Comparison of ENCODE assay signal across 8 cellular contexts in the genomic region with DNA sequence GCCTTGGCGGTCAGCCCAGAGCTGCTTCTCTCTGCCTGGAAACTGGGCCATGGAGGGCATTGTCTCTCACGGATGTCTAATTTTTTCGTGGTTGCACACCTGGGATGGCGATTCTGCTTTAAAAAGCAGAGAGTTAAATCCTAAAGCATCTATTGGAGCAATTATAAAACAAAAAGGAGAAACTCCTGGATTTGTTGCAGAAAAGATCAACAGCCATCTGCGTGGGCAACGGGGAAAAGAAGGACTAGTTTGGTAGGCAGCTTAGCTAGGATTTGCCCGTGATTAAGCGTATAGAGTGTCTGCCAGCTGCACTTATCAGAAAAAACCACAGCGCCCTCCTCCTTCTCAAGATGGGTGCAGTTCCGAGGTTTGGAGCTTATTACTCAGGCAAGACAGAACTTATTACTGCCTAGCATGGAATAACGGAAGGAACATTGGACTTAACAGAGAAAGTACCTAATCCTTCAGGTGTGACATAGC. TPM values are rescaled to one million over a fixed set of nuclear protein-coding genes. Genes with fewer than 3 reads are reported as not detected.
A peak's percentile ranks its signal among the peaks of the same experiment; 100 is the strongest.
DNase-seq lines count a peak whose midpoint lies in the region; ATAC-seq and TF ChIP-seq lines count a peak whose summit lies in the region.

No MANE protein-coding gene starts in this region.

- no peaks in the 10 kb centered on the region for H3K27me3 Mint-ChIP-seq in CD4-positive, alpha-beta T cell
- peaks cover under 1% of the 10 kb centered on the region for H3K27me3 Mint-ChIP-seq in MCF 10A (ENCODE audit: insufficient read depth, unreplicated experiment)

- H3K4me3 ChIP-seq in MG63 (peak overlapping the region; percentile 99), iPS-18c (ENCODE audit: insufficient read depth, low read depth, low read length) (peak overlapping the region; percentile 87), skeletal muscle satellite cell (ENCODE audit: low read length) (peak overlapping the region; percentile 100)

- H3K4me3 Mint-ChIP-seq in CD4-positive, alpha-beta T cell: peak overlapping the region; percentile 94
- H3K4me3 Mint-ChIP-seq in MCF 10A (ENCODE audit: unreplicated experiment): peak overlapping the region; percentile 92

- DNase-seq in CD4-positive, alpha-beta T cell: peak in 8 of 10 experiments; percentile 5 to 30 (median 24)
- DNase-seq in MG63 (peak; percentile 86), T follicular helper cell (ENCODE audit: low read depth) (peak; percentile 20), MCF 10A (ENCODE audit: unreplicated experiment) (peak; percentile 77)

- H3K9ac ChIP-seq in skeletal muscle satellite cell (ENCODE audit: low read depth, low read length): peak overlapping the region; percentile 99

- peak; percentile 41 for TF ChIP-seq CTCF in CD4-positive, alpha-beta T cell (IDR thresholded peaks at IDR 0.05)
- no peak for TF ChIP-seq CTCF in MCF 10A (IDR thresholded peaks at IDR 0.05; ENCODE audit: unreplicated experiment)

- intact Hi-C loops in CD4-positive, alpha-beta T cell (cut with DNase I, micrococcal nuclease): loop anchor here in 1 of 2 experiments (5.0 kb wide), 1 partner anchor 447 kb away; no protein-coding TSS in a partner anchor
- intact Hi-C loops in MCF 10A (cut with micrococcal nuclease): loop anchor here (10.0 kb wide), 2 partner anchors 326 to 416 kb away; no protein-coding TSS in a partner anchor

- H3K4me2 ChIP-seq in skeletal muscle satellite cell (ENCODE audit: low read length): peak overlapping the region; percentile 99

- TSS peak; percentile 61 for BruUV-seq in MCF 10A (replicated peaks; lab: Mats Ljungman, UMichigan)

- no peaks in the 10 kb centered on the region for H3K9me3 ChIP-seq in CD4-positive, alpha-beta T cell (ENCODE audit: control insufficient read depth, low read length)
- peaks cover 34% of the 10 kb centered on the region for H3K9me3 ChIP-seq in MG63
- H3K9me3 ChIP-seq in iPS-18c (ENCODE audit: control insufficient read depth, insufficient read depth, low read length): peaks cover 2% of the 10 kb centered on the region
- H3K9me3 ChIP-seq in skeletal muscle satellite cell (replicated peaks; ENCODE audit: low read length): no peaks in the 10 kb centered on the region

- H3K27ac ChIP-seq in CD4-positive, alpha-beta T cell (ENCODE audit: low read depth, low read length): peak overlapping the region; percentile 42

- H3K36me3 ChIP-seq in MG63: peaks cover 41% of the 10 kb centered on the region
- H3K36me3 ChIP-seq in skeletal muscle satellite cell (ENCODE audit: insufficient read depth, low read length): peaks cover 18% of the 10 kb centered on the region

- peaks cover 27% of the 10 kb centered on the region for H3K4me1 ChIP-seq in skeletal muscle satellite cell (ENCODE audit: control insufficient read depth, insufficient read depth, low read length)

- POLR2A ChIA-PET in CD4-positive, alpha-beta T cell (lab: Charles Lee): interaction anchor here (0.6 to 2.3 kb wide), 17 partner anchors 9 to 899 kb away, joined by 3 to 21 read pairs (median 4); a partner anchor contains a TSS
- POLR2A ChIA-PET in MCF 10A (lab: Yijun Ruan, JAX): interaction anchor here (0.6 to 3.4 kb wide), 30 partner anchors 10 to 900 kb away, joined by 3 to 38 read pairs (median 4); a partner anchor contains a TSS

- peaks cover 34% of the 10 kb centered on the region for H3K4me1 Mint-ChIP-seq in CD4-positive, alpha-beta T cell (ENCODE audit: low read depth)
- H3K4me1 Mint-ChIP-seq in MCF 10A (ENCODE audit: insufficient read depth, unreplicated experiment): peaks cover 27% of the 10 kb centered on the region

- ATAC-seq in CD4-positive, alpha-beta T cell (ENCODE audit: poor library complexity): peak; percentile 68
- ATAC-seq in GM19455 (IDR thresholded peaks at IDR 0.05; ENCODE audit: unreplicated experiment) (peak; percentile 28), GM19452 (IDR thresholded peaks at IDR 0.05; ENCODE audit: unreplicated experiment) (no peak)

- H3K27me3 ChIP-seq in CD4-positive, alpha-beta T cell (ENCODE audit: control insufficient read depth, insufficient read depth, low read length): no peaks in the 10 kb centered on the region
- H3K27me3 ChIP-seq in MG63: peaks cover 2% of the 10 kb centered on the region; the same call in 1 of the 2 replicates
- no peaks in the 10 kb centered on the region for H3K27me3 ChIP-seq in skeletal muscle satellite cell (ENCODE audit: control insufficient read depth, insufficient read depth, low read length)

- peaks cover 3% of the 10 kb centered on the region for H3K36me3 Mint-ChIP-seq in CD4-positive, alpha-beta T cell (ENCODE audit: low read depth)
- H3K36me3 Mint-ChIP-seq in MCF 10A (ENCODE audit: insufficient read depth, unreplicated experiment): peaks cover 19% of the 10 kb centered on the region

- H3K27ac Mint-ChIP-seq in CD4-positive, alpha-beta T cell: peak overlapping the region; percentile 76
- peak overlapping the region; percentile 91 for H3K27ac Mint-ChIP-seq in MCF 10A (ENCODE audit: low read depth, unreplicated experiment)

- H3K9me3 Mint-ChIP-seq in CD4-positive, alpha-beta T cell: no peaks in the 10 kb centered on the region
- no peaks in the 10 kb centered on the region for H3K9me3 Mint-ChIP-seq in MCF 10A (ENCODE audit: unreplicated experiment)

- CTCF ChIA-PET in CD4-positive, alpha-beta T cell (lab: Charles Lee): interaction anchor here (1.0 to 1.9 kb wide), 4 partner anchors 10 to 491 kb away, joined by 3 to 5 read pairs (median 3); a partner anchor contains a TSS
- CTCF ChIA-PET in MCF 10A (lab: Yijun Ruan, JAX): interaction anchor here (0.6 to 2.6 kb wide), 16 partner anchors 8 to 1364 kb away, joined by 3 to 13 read pairs (median 3); no protein-coding TSS in a partner anchor

RNA-seq across cellular contexts. Expression of a gene that starts 0.5 kb away (rescaled TPM):
- 1 to 10 TPM; 4.9 to 5.5 TPM for total RNA-seq in CD4-positive, alpha-beta T cell
- 95.4 and 142 TPM in 2 replicates for total RNA-seq in MG63 (2014; rRNA removed; shearing (Covaris generic); ENCODE audit: low replicate concordance)
- total RNA-seq in MCF 10A (2022): 21.0 and 28.3 TPM in 2 replicates
- total RNA-seq in skeletal muscle satellite cell (2012; rRNA removed): 41.6 and 46.1 TPM in 2 replicates

RNA-seq across cellular contexts. Expression of a gene that starts 43.2 kb away (rescaled TPM):
- total RNA-seq in CD4-positive, alpha-beta T cell: under 1 TPM in 1 of 2 experiments, not detected in 1; 0.11 TPM
- 1.5 and 4.4 TPM in 2 replicates for total RNA-seq in MG63 (2014; rRNA removed; shearing (Covaris generic); ENCODE audit: low replicate concordance)
- not detected in 2 replicates for total RNA-seq in MCF 10A (2022)
- not detected in 2 replicates for total RNA-seq in skeletal muscle satellite cell (2012; rRNA removed)

Comparison
In these comparisons a context has a peak if more than half of its experiments do, and no peak if none do; other contexts are left out.
1. DNase-seq: peak in every context shown above with its lines; median percentile 86 in MG63; 77 in MCF 10A; 24 in CD4-positive, alpha-beta T cell; 20 in T follicular helper cell.